In the genomic region with DNA sequence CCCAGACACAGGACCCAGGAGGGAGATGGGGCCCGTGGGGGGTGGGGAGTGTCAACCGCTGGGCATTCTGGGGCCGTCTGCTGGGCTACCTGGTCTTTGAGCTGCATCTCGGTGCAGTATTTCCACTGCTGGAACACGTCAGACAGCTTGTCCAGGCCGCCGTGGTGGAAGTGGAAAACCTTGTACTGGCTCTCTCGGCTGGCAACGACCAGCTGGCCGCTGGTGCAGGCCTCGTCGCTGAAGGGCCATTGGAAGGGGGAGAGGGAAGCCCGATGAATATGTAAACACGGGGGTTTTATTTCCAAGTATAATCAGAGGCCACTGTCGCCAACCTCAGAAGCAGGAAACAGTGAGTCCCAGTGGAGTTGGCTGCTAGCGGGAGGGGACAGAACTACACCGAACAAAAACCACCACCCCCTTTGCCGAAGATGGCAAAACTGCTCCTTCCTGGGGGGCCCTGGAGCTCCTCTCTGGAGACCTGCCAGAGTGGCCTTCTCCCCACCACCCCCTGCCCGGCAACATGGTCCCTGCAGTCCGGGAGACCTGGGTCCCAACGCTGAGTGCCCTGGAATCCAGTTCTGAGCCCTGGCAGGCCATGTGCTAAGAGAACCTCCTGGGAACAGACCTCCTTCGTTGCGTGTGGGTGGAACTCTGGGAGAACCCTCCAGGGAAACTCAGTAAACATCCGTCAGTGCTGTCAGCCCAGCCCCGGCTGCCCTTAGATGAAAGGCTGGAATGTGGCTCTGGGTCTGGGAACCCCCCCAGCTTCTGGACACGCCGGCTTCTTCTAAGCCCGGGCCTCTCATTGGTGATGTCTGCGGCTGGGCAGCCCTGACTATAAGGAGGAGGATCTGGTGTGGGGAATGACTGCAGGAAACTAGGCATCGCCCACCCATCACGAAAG, we compare ENCODE assay signal across 8 cellular contexts.
DNase-seq lines count a peak whose midpoint lies in the region; ATAC-seq and TF ChIP-seq lines count a peak whose summit lies in the region.

No MANE protein-coding gene starts in this region.

- DNase-seq in HAP-1 (ENCODE audit: low spot score in 2 of 2) = peak; percentile 57 to 77
- DNase-seq in astrocyte of the spinal cord (ENCODE audit: low read depth, low spot score) = peak; percentile 94
- no peak for DNase-seq in UCSD-AML1 (lab: John Stamatoyannopoulos, UW; ENCODE audit: unreplicated experiment)
- no peak for DNase-seq in activated CD4-positive, alpha-beta T cell treated with anti-CD3 and anti-CD28 coated beads for 1 hour
- DNase-seq in HCEC 1CT = no peak

- H3K27me3 Mint-ChIP-seq in stimulated activated memory B cell treated with anti-CD40 and anti-IgM and Interleukin-4, amounts not matched to agents 10 μg/mL and 1 μg/mL and 100 μg/mL, for 72 hours = peaks cover 2% of the 10 kb centered on the region

- H3K4me1 Mint-ChIP-seq in stimulated activated memory B cell treated with anti-CD40 and anti-IgM and Interleukin-4, amounts not matched to agents 10 μg/mL and 1 μg/mL and 100 μg/mL, for 72 hours = peaks cover 23% of the 10 kb centered on the region

- H3K36me3 Mint-ChIP-seq in stimulated activated memory B cell treated with anti-CD40 and anti-IgM and Interleukin-4, amounts not matched to agents 10 μg/mL and 1 μg/mL and 100 μg/mL, for 72 hours = no peaks in the 10 kb centered on the region

- H3K9me3 ChIP-seq in HAP-1 = no peaks in the 10 kb centered on the region

- no peaks in the 10 kb centered on the region for H3K9me3 Mint-ChIP-seq in stimulated activated memory B cell treated with anti-CD40 and anti-IgM and Interleukin-4, amounts not matched to agents 10 μg/mL and 1 μg/mL and 100 μg/mL, for 72 hours

- in situ Hi-C loops in HAP-1 (cut with MboI; ENCODE audit: low sequenced_read_pairs) = no loop called here
- in situ Hi-C loops in astrocyte of the spinal cord (cut with HindIII; ENCODE audit: low sequenced_read_pairs) = no loop called here

- H3K4me3 Mint-ChIP-seq in stimulated activated memory B cell treated with anti-CD40 and anti-IgM and Interleukin-4, amounts not matched to agents 10 μg/mL and 1 μg/mL and 100 μg/mL, for 72 hours = peak overlapping the region; percentile 54

- H3K27ac ChIP-seq in layer of hippocampus (ENCODE audit: low read depth, low read length) = peak overlapping the region; percentile 84

- H3K4me3 ChIP-seq in HAP-1 (peak overlapping the region; percentile 28), astrocyte of the spinal cord (ENCODE audit: low read depth, low read length) (no peak overlapping the region)

- no peak for TF ChIP-seq CTCF in astrocyte of the spinal cord (IDR thresholded peaks at IDR 0.05; ENCODE audit: low read depth, low read length)

- peak overlapping the region; percentile 66 for H3K27ac Mint-ChIP-seq in stimulated activated memory B cell treated with anti-CD40 and anti-IgM and Interleukin-4, amounts not matched to agents 10 μg/mL and 1 μg/mL and 100 μg/mL, for 72 hours

- peaks cover 51% of the 10 kb centered on the region for H3K4me1 ChIP-seq in HAP-1

- peaks cover 27% of the 10 kb centered on the region for H3K36me3 ChIP-seq in HAP-1 (replicated peaks)

- peak; percentile 4 for ATAC-seq in stimulated activated memory B cell treated with anti-CD40 and anti-IgM and Interleukin-4, amounts not matched to agents 10 μg/mL and 1 μg/mL and 100 μg/mL, for 72 hours
- ATAC-seq in GM18502 (IDR thresholded peaks at IDR 0.05; ENCODE audit: poor library complexity, unreplicated experiment) = no peak

- H3K27me3 ChIP-seq in HAP-1 (ENCODE audit: low read depth) (no peaks in the 10 kb centered on the region), layer of hippocampus (ENCODE audit: control insufficient read depth, insufficient read depth, low read length) (no peaks in the 10 kb centered on the region)

Comparison
In these comparisons a context has a peak if more than half of its experiments do, and no peak if none do; other contexts are left out.
1. DNase-seq: peak in HAP-1 (2 of 2) and astrocyte of the spinal cord (single experiment); none in UCSD-AML1 (single experiment), activated CD4-positive, alpha-beta T cell treated with anti-CD3 and anti-CD28 coated beads for 1 hour (single experiment) and HCEC 1CT (single experiment).